8 cellular contexts compared by ENCODE assay signal in the genomic region with DNA sequence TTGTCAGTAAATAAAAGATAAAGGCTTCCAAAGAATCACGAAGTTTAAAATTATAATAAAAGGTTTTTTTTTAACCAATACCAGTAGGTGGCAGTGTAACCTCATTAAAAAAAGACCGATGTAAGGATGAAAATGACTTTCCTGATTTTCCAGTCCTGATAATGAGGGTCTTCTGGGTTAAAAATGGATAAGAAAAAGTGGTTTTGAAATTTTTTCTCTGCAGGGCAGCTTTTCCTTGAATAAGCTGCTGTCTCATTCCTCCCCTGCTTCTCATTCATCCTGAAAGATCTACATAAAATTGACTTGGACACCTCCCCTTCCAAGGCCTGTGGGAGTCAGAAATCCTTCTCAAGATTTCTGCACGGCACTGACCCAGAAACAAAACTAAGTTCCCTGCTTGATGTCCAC. TPM values are rescaled to one million over a fixed set of nuclear protein-coding genes. Genes with fewer than 3 reads are reported as not detected.
DNase-seq lines count a peak whose midpoint lies in the region; ATAC-seq, FAIRE-seq and TF ChIP-seq lines count a peak whose summit lies in the region.

No MANE protein-coding gene starts in this region.

- no peaks in the 10 kb centered on the region for H3K36me3 Mint-ChIP-seq in CD4-positive, alpha-beta T cell (ENCODE audit: low read depth)
- no peaks in the 10 kb centered on the region for H3K36me3 Mint-ChIP-seq in activated CD4-positive, alpha-beta memory T cell treated with anti-CD3 and anti-CD28 coated beads for 36 hours

- intact Hi-C loops in CD4-positive, alpha-beta T cell (cut with DNase I, micrococcal nuclease): no loop called here
- intact Hi-C loops in activated CD4-positive, alpha-beta memory T cell treated with anti-CD3 and anti-CD28 coated beads for 36 hours (cut with micrococcal nuclease): no loop called here

- H3K4me2 ChIP-seq in skeletal muscle satellite cell (ENCODE audit: low read length): peak overlapping the region; percentile 55

- H3K27me3 ChIP-seq in CD4-positive, alpha-beta T cell (ENCODE audit: control insufficient read depth, insufficient read depth, low read length): no peaks in the 10 kb centered on the region
- no peaks in the 10 kb centered on the region for H3K27me3 ChIP-seq in skeletal muscle satellite cell (ENCODE audit: control insufficient read depth, insufficient read depth, low read length)

- no peak for DNase-seq in CD4-positive, alpha-beta T cell
- peak; percentile 14 for DNase-seq in HS-5 (ENCODE audit: low read depth)
- peak; percentile 10 for DNase-seq in RCC 7860 (ENCODE audit: low spot score)
- peak; percentile 74 for DNase-seq in fibroblast of the aortic adventitia (ENCODE audit: low read depth)
- no peak for DNase-seq in stimulated activated naive CD8-positive, alpha-beta T cell treated with anti-CD3 and anti-CD28 coated beads, Interleukin-15, Interleukin-2, amounts not matched to agents 100 U/mL and 50 U/mL, for 24 hours
- no peak for DNase-seq in activated CD4-positive, alpha-beta memory T cell treated with anti-CD3 and anti-CD28 coated beads for 36 hours

- no peak overlapping the region for H3K27ac Mint-ChIP-seq in CD4-positive, alpha-beta T cell
- no peak overlapping the region for H3K27ac Mint-ChIP-seq in activated CD4-positive, alpha-beta memory T cell treated with anti-CD3 and anti-CD28 coated beads for 36 hours

- no peaks in the 10 kb centered on the region for H3K27me3 Mint-ChIP-seq in CD4-positive, alpha-beta T cell
- no peaks in the 10 kb centered on the region for H3K27me3 Mint-ChIP-seq in activated CD4-positive, alpha-beta memory T cell treated with anti-CD3 and anti-CD28 coated beads for 36 hours

- no peak overlapping the region for H3K4me3 ChIP-seq in fibroblast of the aortic adventitia (ENCODE audit: low read depth, low read length)
- no peak overlapping the region for H3K4me3 ChIP-seq in skeletal muscle satellite cell (ENCODE audit: low read length)

- H3K4me1 ChIP-seq in skeletal muscle satellite cell (ENCODE audit: control insufficient read depth, insufficient read depth, low read length): peaks cover 16% of the 10 kb centered on the region

- ATAC-seq in CD4-positive, alpha-beta T cell (ENCODE audit: poor library complexity): no peak
- no peak for ATAC-seq in stimulated activated naive CD8-positive, alpha-beta T cell treated with anti-CD3 and anti-CD28 coated beads, Interleukin-15, Interleukin-2, amounts not matched to agents 100 U/mL and 50 U/mL, for 24 hours
- ATAC-seq in HG02759 (IDR thresholded peaks at IDR 0.05; ENCODE audit: unreplicated experiment): no peak

- CTCF ChIA-PET in CD4-positive, alpha-beta T cell (lab: Charles Lee): no interaction called here
- CTCF ChIA-PET in activated CD4-positive, alpha-beta memory T cell treated with anti-CD3 and anti-CD28 coated beads for 36 hours (lab: Charles Lee): interaction anchor here (0.6 kb wide), 1 partner anchor 44 kb away, joined by 3 read pairs; no protein-coding TSS in a partner anchor

- H3K9me3 Mint-ChIP-seq in CD4-positive, alpha-beta T cell: peaks cover 7% of the 10 kb centered on the region
- H3K9me3 Mint-ChIP-seq in activated CD4-positive, alpha-beta memory T cell treated with anti-CD3 and anti-CD28 coated beads for 36 hours: peaks cover 4% of the 10 kb centered on the region

- H3K9ac ChIP-seq in skeletal muscle satellite cell (ENCODE audit: low read depth, low read length): peak overlapping the region; percentile 67

- peak; percentile 86 for TF ChIP-seq CTCF in CD4-positive, alpha-beta T cell (IDR thresholded peaks at IDR 0.05)
- peak; percentile 20 for TF ChIP-seq CTCF in fibroblast of the aortic adventitia (IDR thresholded peaks at IDR 0.05; ENCODE audit: insufficient read depth, low read length)

- FAIRE-seq in RCC 7860 (lab: Jason Lieb, UNC): peak; percentile 57

- POLR2A ChIA-PET in CD4-positive, alpha-beta T cell (lab: Charles Lee): no interaction called here
- POLR2A ChIA-PET in activated CD4-positive, alpha-beta memory T cell treated with anti-CD3 and anti-CD28 coated beads for 36 hours (lab: Charles Lee): no interaction called here

- H3K4me1 Mint-ChIP-seq in CD4-positive, alpha-beta T cell (ENCODE audit: low read depth): no peaks in the 10 kb centered on the region
- H3K4me1 Mint-ChIP-seq in activated CD4-positive, alpha-beta memory T cell treated with anti-CD3 and anti-CD28 coated beads for 36 hours (ENCODE audit: low read depth): no peaks in the 10 kb centered on the region

- no peaks in the 10 kb centered on the region for H3K36me3 ChIP-seq in skeletal muscle satellite cell (ENCODE audit: insufficient read depth, low read length)

- no peak overlapping the region for H3K27ac ChIP-seq in CD4-positive, alpha-beta T cell (ENCODE audit: low read depth, low read length)

- H3K9me3 ChIP-seq in CD4-positive, alpha-beta T cell (ENCODE audit: control insufficient read depth, low read length): no peaks in the 10 kb centered on the region
- no peaks in the 10 kb centered on the region for H3K9me3 ChIP-seq in skeletal muscle satellite cell (replicated peaks; ENCODE audit: low read length)

- no peak overlapping the region for H3K4me3 Mint-ChIP-seq in CD4-positive, alpha-beta T cell
- H3K4me3 Mint-ChIP-seq in activated CD4-positive, alpha-beta memory T cell treated with anti-CD3 and anti-CD28 coated beads for 36 hours: no peak overlapping the region

RNA-seq across cellular contexts. Expression of a gene that starts 58.9 kb away (rescaled TPM):
- 10 to 100 TPM; 94.6 to 97.4 TPM for total RNA-seq in CD4-positive, alpha-beta T cell
- total RNA-seq in fibroblast of the aortic adventitia (ENCODE audit: low replicate concordance): 14.6 and 17.5 TPM in 2 replicates
- 11.4 and 12.5 TPM in 2 replicates for total RNA-seq in skeletal muscle satellite cell (2012; rRNA removed)
- 10 to 100 TPM; 17.4 to 18.8 TPM for total RNA-seq in activated CD4-positive, alpha-beta memory T cell treated with anti-CD3 and anti-CD28 coated beads for 36 hours

Comparison
In these comparisons a context has a peak if more than half of its experiments do, and no peak if none do; other contexts are left out.
1. DNase-seq: peak in HS-5 (single experiment), RCC 7860 (single experiment) and fibroblast of the aortic adventitia (single experiment); none in CD4-positive, alpha-beta T cell (0 of 10), stimulated activated naive CD8-positive, alpha-beta T cell treated with anti-CD3 and anti-CD28 coated beads, Interleukin-15, Interleukin-2, amounts not matched to agents 100 U/mL and 50 U/mL, for 24 hours (single experiment) and activated CD4-positive, alpha-beta memory T cell treated with anti-CD3 and anti-CD28 coated beads for 36 hours (single experiment).